9 cellular contexts compared by ENCODE assay signal in genomic region chr18:2979871-2980606, GRCh38. TPM values are rescaled to one million over a fixed set of nuclear protein-coding genes. Genes with fewer than 3 reads are reported as not detected.
DNase-seq lines count a peak whose midpoint lies in the region; FAIRE-seq and TF ChIP-seq lines count a peak whose summit lies in the region.
"Had no signal": no experiment of that assay in that cellular context is flagged by ENCODE, and none has a peak within 500 bp of the region (broad histone marks: within the 10 kb centered on the region; RNA-seq: fewer than 3 reads in every experiment).

No MANE protein-coding gene starts in this region.

- peaks cover 6% of the 10 kb centered on the region for H3F3A ChIP-seq in neural progenitor cell (ENCODE audit: low read depth)

- H3K27me3 ChIP-seq in Karpas-422 (ENCODE audit: low read length) = no peaks in the 10 kb centered on the region
- no peaks in the 10 kb centered on the region for H3K27me3 ChIP-seq in colonic mucosa
- H3K27me3 ChIP-seq in osteoblast (ENCODE audit: insufficient read depth, low read length) = no peaks in the 10 kb centered on the region
- H3K27me3 ChIP-seq in neural progenitor cell = no peaks in the 10 kb centered on the region

- intact Hi-C loops in colonic mucosa (cut with DNase I) = loop anchor here (10.0 kb wide), 1 partner anchor 45 kb away; no protein-coding TSS in a partner anchor

- H3K4me3 ChIP-seq in Karpas-422 (ENCODE audit: low read length) = peak overlapping the region; percentile 28; the same call in 1 of the 2 replicates
- peak overlapping the region; percentile 2 for H3K4me3 ChIP-seq in colonic mucosa
- H3K4me3 ChIP-seq in osteoblast (ENCODE audit: insufficient read depth, low read length) = no peak overlapping the region
- no peak overlapping the region for H3K4me3 ChIP-seq in neural progenitor cell

- H3K79me2 ChIP-seq in Karpas-422 (ENCODE audit: low read length) (no peaks in the 10 kb centered on the region; the same call in 1 of the 2 replicates), osteoblast (ENCODE audit: insufficient read depth, low read length) (peaks cover 93% of the 10 kb centered on the region), neural progenitor cell (ENCODE audit: low read depth) (peaks cover 90% of the 10 kb centered on the region)

- H3K27ac Mint-ChIP-seq in neural progenitor cell = no peak overlapping the region

- H3K27me3 Mint-ChIP-seq in neural progenitor cell (ENCODE audit: insufficient read depth, low read depth) = no peaks in the 10 kb centered on the region

- H3K36me3 ChIP-seq in Karpas-422 (ENCODE audit: insufficient read depth, low read length) (no peaks in the 10 kb centered on the region), colonic mucosa (no peaks in the 10 kb centered on the region), osteoblast (ENCODE audit: insufficient read depth, low read length) (no peaks in the 10 kb centered on the region), neural progenitor cell (no peaks in the 10 kb centered on the region)

- H3K9me3 ChIP-seq in Karpas-422 (ENCODE audit: low read length) (no peaks in the 10 kb centered on the region), colonic mucosa (no peaks in the 10 kb centered on the region), osteoblast (ENCODE audit: low read depth, low read length) (no peaks in the 10 kb centered on the region), neural progenitor cell (ENCODE audit: low read depth) (no peaks in the 10 kb centered on the region)

- H3K4me2 ChIP-seq in Karpas-422 (ENCODE audit: low read depth, low read length, poor library complexity, severe bottlenecking) = peak overlapping the region; percentile 64
- peak overlapping the region; percentile 59 for H3K4me2 ChIP-seq in osteoblast (ENCODE audit: insufficient read depth, low read length)
- no peak overlapping the region for H3K4me2 ChIP-seq in neural progenitor cell

- peaks cover 21% of the 10 kb centered on the region for H3K36me3 Mint-ChIP-seq in neural progenitor cell

- no peak for TF ChIP-seq POLR2A in GM12892 (IDR thresholded peaks at IDR 0.05; ENCODE audit: low read depth, low read length)

- H3K27ac ChIP-seq in Karpas-422 (ENCODE audit: low read length) (no peak overlapping the region), colonic mucosa (peak overlapping the region; percentile 82), osteoblast (ENCODE audit: low read depth, low read length) (peak overlapping the region; percentile 89), neural progenitor cell (no peak overlapping the region)
- H3K27ac ChIP-seq: epithelial cell of prostate had no signal

- H3K9me3 Mint-ChIP-seq in neural progenitor cell = no peaks in the 10 kb centered on the region

- DNase-seq in GM12892 (ENCODE audit: insufficient read length) = no peak
- DNase-seq in Karpas-422 = peak; percentile 69
- DNase-seq in colonic mucosa = no peak
- no peak for DNase-seq in osteoblast (ENCODE audit: insufficient read length, low spot score, missing footprints)
- no peak for DNase-seq in NCI-H2029 treated with DMSO at 0.1 percent for 48 hours (lab: John Stamatoyannopoulos, UW)
- DNase-seq in GOT3 (lab: John Stamatoyannopoulos, UW) = no peak
- no peak for DNase-seq in iPS-NIHi11 (ENCODE audit: low spot score)
- no peak for DNase-seq in neural progenitor cell (ENCODE audit: low spot score)

- H3K9ac ChIP-seq in Karpas-422 (ENCODE audit: low read length) (no peak overlapping the region), colonic mucosa (ENCODE audit: low read depth in 2 of 2, low read length in 2 of 2) (peak overlapping the region in 1 of 2 donors; percentile 39), neural progenitor cell (no peak overlapping the region)

- H3K4me3 Mint-ChIP-seq in neural progenitor cell = no peak overlapping the region

- H3K4me1 Mint-ChIP-seq in neural progenitor cell = peaks cover 22% of the 10 kb centered on the region

- H4K20me1 ChIP-seq in Karpas-422 (ENCODE audit: insufficient read depth, low read depth, low read length) (peaks cover 50% of the 10 kb centered on the region), osteoblast (ENCODE audit: insufficient read depth, low read length) (peaks cover 17% of the 10 kb centered on the region), neural progenitor cell (ENCODE audit: low read depth) (peaks cover 7% of the 10 kb centered on the region)

- peaks cover 30% of the 10 kb centered on the region for H3K4me1 ChIP-seq in Karpas-422 (ENCODE audit: low read length)
- H3K4me1 ChIP-seq in colonic mucosa = peaks cover 8% of the 10 kb centered on the region
- peaks cover 80% of the 10 kb centered on the region for H3K4me1 ChIP-seq in osteoblast (ENCODE audit: insufficient read depth, low read length)
- H3K4me1 ChIP-seq in neural progenitor cell = peaks cover 26% of the 10 kb centered on the region

- H3K9me2 ChIP-seq in Karpas-422 (replicated peaks; ENCODE audit: insufficient read depth, low read length) = no peaks in the 10 kb centered on the region

- no peak overlapping the region for H2AFZ ChIP-seq in Karpas-422 (ENCODE audit: low read length)
- no peak overlapping the region for H2AFZ ChIP-seq in osteoblast (ENCODE audit: low read length)
- no peak overlapping the region for H2AFZ ChIP-seq in neural progenitor cell (replicated peaks)

- TF ChIP-seq CTCF in colonic mucosa (IDR thresholded peaks at IDR 0.05) (no peak), osteoblast (IDR thresholded peaks at IDR 0.05; ENCODE audit: extremely low read depth, low read depth, low read length) (no peak), neural progenitor cell (IDR thresholded peaks at IDR 0.05) (no peak)

- FAIRE-seq in GM12892 (lab: Jason Lieb, UNC) = peak; percentile 67

RNA-seq across cellular contexts. Expression of gene LPIN2, which starts 32.9 kb away (rescaled TPM):
- polyA plus RNA-seq in GM12892 (2012; ENCODE audit: missing spikeins) = 14.6 TPM
- total RNA-seq in Karpas-422 (2014; rRNA removed; shearing (Covaris generic); ENCODE audit: low replicate concordance) = 8.5 and 13.7 TPM in 2 replicates
- total RNA-seq in colonic mucosa (10 to 100 TPM; 23.6 to 59.0 TPM), osteoblast (47.7 and 48.1 TPM in 2 replicates), neural progenitor cell (ENCODE audit: low replicate concordance) (32.1 and 35.5 TPM in 2 replicates)

Comparison
In these comparisons a context has a peak if more than half of its experiments do, and no peak if none do; other contexts are left out.
1. H3K27ac ChIP-seq: peak in colonic mucosa (single experiment) and osteoblast (single experiment); none in Karpas-422 (single experiment) and neural progenitor cell (single experiment).
2. H3K4me3 ChIP-seq: peak in Karpas-422 (single experiment) and colonic mucosa (single experiment); none in osteoblast (single experiment) and neural progenitor cell (single experiment).